Comparison of ENCODE assay signal across 1 cellular context in the genomic region with DNA sequence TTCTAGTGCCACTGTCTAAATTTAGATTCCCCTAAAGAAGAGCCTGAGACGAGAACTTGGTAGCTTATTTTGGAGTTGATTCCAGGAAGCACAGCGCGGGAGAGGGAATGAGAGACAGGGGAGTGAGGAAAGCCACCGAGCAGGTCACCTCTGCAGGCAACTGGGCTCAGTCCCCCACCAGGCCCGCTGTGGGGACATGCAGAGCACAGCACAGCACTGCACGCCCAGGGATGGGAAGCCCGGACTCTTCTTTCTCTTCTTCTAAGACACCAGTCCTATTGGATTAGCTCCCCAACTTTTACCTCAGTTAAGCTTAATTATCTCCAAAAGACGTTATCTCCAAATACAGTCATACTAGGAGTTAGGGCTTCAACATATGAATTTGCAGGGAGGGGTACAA.
TF ChIP-seq lines count a peak whose summit lies in the region.

No MANE protein-coding gene starts in this region.

TF ChIP-seq in K562, 482 proteins besides CTCF, POLR2A, EP300 and RAD21:
- TF ChIP-seq ZNF699 (CRISPR knock-in tag; IDR thresholded peaks at IDR 0.05; ENCODE audit: insufficient replicate concordance) (no peak), TRIM28 (IDR thresholded peaks at IDR 0.05) (no peak), HNRNPLL (IDR thresholded peaks at IDR 0.05; ENCODE audit: low read depth, low read length, poor library complexity, severe bottlenecking) (no peak), JUNB (CRISPR knock-in tag; conservative IDR thresholded peaks at IDR 0.05) (no peak), DDX20 (tag; IDR thresholded peaks at IDR 0.05; ENCODE audit: low read depth) (no peak), POLR2B (IDR thresholded peaks at IDR 0.05; ENCODE audit: low read depth, partially characterized antibody) (no peak), PYGO2 (tag; IDR thresholded peaks at IDR 0.05) (no peak), ZNF140 (CRISPR knock-in tag; IDR thresholded peaks at IDR 0.05) (no peak), SMAD3 (CRISPR knock-in tag; conservative IDR thresholded peaks at IDR 0.05) (no peak), BRD9 (IDR thresholded peaks at IDR 0.05; ENCODE audit: low read depth, partially characterized antibody) (no peak), ZNF444 (CRISPR knock-in tag; IDR thresholded peaks at IDR 0.05) (no peak), MTA1 (IDR thresholded peaks at IDR 0.05; ENCODE audit: borderline replicate concordance) (no peak), HNRNPUL1 (IDR thresholded peaks at IDR 0.05; ENCODE audit: low read length) (no peak)
TF ChIP-seq in K562: peak in this region for 0.
